ENCODE assay signal across 19 cellular contexts in genomic region chr12:82800185-82800584, GRCh38.
"Had no signal": no experiment of that assay in that cellular context is flagged by ENCODE, and none has a peak within 500 bp of the region (broad histone marks: within the 10 kb centered on the region; RNA-seq: fewer than 3 reads in every experiment).

No MANE protein-coding gene starts in this region.

- H3K9me3 ChIP-seq: esophagus squamous epithelium, right lobe of liver, thoracic aorta, uterus had no signal

- ATAC-seq: activated naive CD4-positive, alpha-beta T cell treated with anti-CD3 and anti-CD28 coated beads, Interleukin-2, amount 50 U/mL, for 72 hours; activated T-cell treated with anti-CD3 and anti-CD28 coated beads, Interleukin-2, amount 50 U/mL, for 72 hours; effector memory CD8-positive, alpha-beta T cell; left cardiac atrium; left ventricle myocardium superior; right lobe of liver had no signal

- H3K4me1 ChIP-seq: right lobe of liver, uterus had no signal

- FAIRE-seq: frontal cortex had no signal

- DNase-seq: activated CD4-positive, alpha-beta T cell treated with anti-CD3 and anti-CD28 coated beads for 4 hours; activated CD4-positive, alpha-beta T cell treated with anti-CD3 and anti-CD28 coated beads, Interleukin-2, amount 50 U/mL, for 4 hours; activated naive CD4-positive, alpha-beta T cell; activated T-cell treated with anti-CD3 and anti-CD28 coated beads for 4 hours; activated T-cell treated with anti-CD3 and anti-CD28 coated beads, Interleukin-2, amount 50 U/mL, for 72 hours; effector memory CD8-positive, alpha-beta T cell; esophagus squamous epithelium; islet precursor cell; left cardiac atrium; left ventricle myocardium superior; right lobe of liver; stimulated activated CD4-positive, alpha-beta T cell treated with anti-CD3 and anti-CD28 coated beads, Interleukin-2, amount 100 ng/mL, for 48 hours; stimulated activated naive CD4-positive, alpha-beta T cell treated with Interleukin-2 at 50 U/mL for 16 hours; uterus had no signal

- H3K27me3 ChIP-seq: esophagus squamous epithelium, right lobe of liver, uterus had no signal

- H3K27ac ChIP-seq: coronary artery, right lobe of liver, thoracic aorta, uterus, VCaP had no signal

- H3K4me3 ChIP-seq: coronary artery, esophagus squamous epithelium, right lobe of liver, thoracic aorta, uterus had no signal

- H3K36me3 ChIP-seq: right lobe of liver, thoracic aorta, uterus had no signal
